In the genomic region with DNA sequence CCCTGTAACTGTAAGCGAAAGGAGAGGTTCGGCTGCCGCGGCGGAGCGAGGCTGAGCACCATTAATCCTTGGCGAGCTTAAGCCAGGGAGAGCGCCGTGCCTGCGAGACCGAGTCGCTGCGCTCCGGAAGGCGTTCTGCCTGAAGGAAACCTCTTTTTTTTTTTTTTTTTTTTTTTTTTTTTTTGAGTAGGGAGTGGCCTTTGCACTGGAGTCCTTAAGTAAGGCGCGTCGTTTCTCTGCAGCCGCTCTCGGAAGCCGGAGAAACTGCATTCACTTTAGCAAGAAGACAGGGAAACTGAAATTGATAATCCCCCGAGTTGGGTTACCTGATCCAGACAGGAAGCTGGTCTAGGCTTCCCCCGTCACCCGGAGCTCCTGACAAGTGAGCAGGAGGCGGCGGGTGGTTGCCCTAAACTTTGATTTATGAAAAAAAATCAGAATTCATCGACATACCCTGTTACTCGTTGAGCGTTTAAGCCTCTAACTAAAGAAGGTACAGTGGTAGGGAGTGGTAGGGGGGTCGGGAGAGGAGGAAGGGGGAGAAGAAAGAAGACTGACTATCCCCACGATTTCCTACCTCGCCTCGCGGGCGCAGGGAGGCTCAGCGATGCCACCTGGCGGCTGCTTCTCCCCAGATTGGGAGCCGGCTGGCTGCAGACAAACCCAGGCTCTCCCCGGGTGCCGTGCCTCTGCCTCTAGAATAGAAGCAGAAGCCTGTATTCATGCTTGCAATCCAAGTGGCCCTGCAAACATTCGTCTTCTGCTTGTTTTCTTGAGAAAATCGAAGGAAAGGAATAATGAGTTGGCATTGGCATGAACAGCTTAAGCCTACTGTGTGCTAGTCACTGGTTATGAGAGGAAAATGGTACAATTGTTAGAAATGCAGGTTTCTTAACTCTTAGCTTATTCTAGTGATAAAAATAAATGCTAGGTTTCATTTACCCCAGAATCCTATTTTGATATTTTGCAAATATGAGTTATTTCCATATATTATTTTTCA, we compare ENCODE assay signal across 1 cellular context.
TF ChIP-seq lines count a peak whose summit lies in the region.

No MANE protein-coding gene starts in this region.

TF ChIP-seq in HEK293, 187 proteins besides CTCF, POLR2A, EP300 and RAD21 (continued from another document):
- TF ChIP-seq ZNF639 (tag by site-specific recombination; IDR thresholded peaks at IDR 0.05) (peak; percentile 40; the same call in 1 of the 2 replicates), ZNF24 (tag by site-specific recombination; IDR thresholded peaks at IDR 0.05) (0 out of 2 replicates have a peak, but pooled peaks have one; percentile 21), ZNF398 (tag by site-specific recombination; IDR thresholded peaks at IDR 0.05) (peak; percentile 43; the same call in 1 of the 2 replicates), ZNF660 (tag by site-specific recombination; IDR thresholded peaks at IDR 0.05) (peak; percentile 92), ZNF341 (tag by site-specific recombination; IDR thresholded peaks at IDR 0.05; ENCODE audit: low read depth) (peak; percentile 77), ZFP37 (tag by site-specific recombination; IDR thresholded peaks at IDR 0.05) (0 out of 2 replicates have a peak, but pooled peaks have one; percentile 19), ZNF416 (tag by site-specific recombination; IDR thresholded peaks at IDR 0.05) (no peak), ZNF521 (tag by site-specific recombination; IDR thresholded peaks at IDR 0.05) (no peak), ZNF394 (tag by site-specific recombination; IDR thresholded peaks at IDR 0.05; ENCODE audit: borderline replicate concordance) (peak; percentile 61), ZNF791 (tag by site-specific recombination; IDR thresholded peaks at IDR 0.05) (no peak), PRDM1 (tag by site-specific recombination; IDR thresholded peaks at IDR 0.05) (peak; percentile 88; the same call in 1 of the 2 replicates), ZNF404 (tag by site-specific recombination; IDR thresholded peaks at IDR 0.05) (no peak), ZBTB48 (tag by site-specific recombination; IDR thresholded peaks at IDR 0.05) (0 out of 2 replicates have a peak, but pooled peaks have one; percentile 43), ZNF2 (tag by site-specific recombination; IDR thresholded peaks at IDR 0.05) (peak; percentile 29; the same call in 1 of the 2 replicates), PRDM10 (tag by site-specific recombination; IDR thresholded peaks at IDR 0.05) (peak; percentile 56), ZFP69B (tag by site-specific recombination; IDR thresholded peaks at IDR 0.05) (peak; percentile 54; the same call in 1 of the 2 replicates), OSR2 (tag by site-specific recombination; IDR thresholded peaks at IDR 0.05) (peak; percentile 46), TCF7L2 (IDR thresholded peaks at IDR 0.05; ENCODE audit: borderline replicate concordance, low read depth, low read length) (no peak), ZNF324 (tag by site-specific recombination; IDR thresholded peaks at IDR 0.05) (no peak), ZNF600 (tag by site-specific recombination; IDR thresholded peaks at IDR 0.05) (peak; percentile 78), ZNF362 (tag by site-specific recombination; IDR thresholded peaks at IDR 0.05) (peak; percentile 99), ZNF610 (tag by site-specific recombination; IDR thresholded peaks at IDR 0.05; ENCODE audit: borderline replicate concordance) (0 out of 2 replicates have a peak, but pooled peaks have one; percentile 52), YY1 (tag by site-specific recombination; IDR thresholded peaks at IDR 0.05) (no peak; the same call in 1 of the 2 replicates), SALL2 (tag by site-specific recombination; IDR thresholded peaks at IDR 0.05; ENCODE audit: borderline replicate concordance) (no peak), HOXC10 (CRISPR knock-in tag; IDR thresholded peaks at IDR 0.05) (0 out of 2 replicates have a peak, but pooled peaks have one; percentile 9)
- TF ChIP-seq, protein P1, sequence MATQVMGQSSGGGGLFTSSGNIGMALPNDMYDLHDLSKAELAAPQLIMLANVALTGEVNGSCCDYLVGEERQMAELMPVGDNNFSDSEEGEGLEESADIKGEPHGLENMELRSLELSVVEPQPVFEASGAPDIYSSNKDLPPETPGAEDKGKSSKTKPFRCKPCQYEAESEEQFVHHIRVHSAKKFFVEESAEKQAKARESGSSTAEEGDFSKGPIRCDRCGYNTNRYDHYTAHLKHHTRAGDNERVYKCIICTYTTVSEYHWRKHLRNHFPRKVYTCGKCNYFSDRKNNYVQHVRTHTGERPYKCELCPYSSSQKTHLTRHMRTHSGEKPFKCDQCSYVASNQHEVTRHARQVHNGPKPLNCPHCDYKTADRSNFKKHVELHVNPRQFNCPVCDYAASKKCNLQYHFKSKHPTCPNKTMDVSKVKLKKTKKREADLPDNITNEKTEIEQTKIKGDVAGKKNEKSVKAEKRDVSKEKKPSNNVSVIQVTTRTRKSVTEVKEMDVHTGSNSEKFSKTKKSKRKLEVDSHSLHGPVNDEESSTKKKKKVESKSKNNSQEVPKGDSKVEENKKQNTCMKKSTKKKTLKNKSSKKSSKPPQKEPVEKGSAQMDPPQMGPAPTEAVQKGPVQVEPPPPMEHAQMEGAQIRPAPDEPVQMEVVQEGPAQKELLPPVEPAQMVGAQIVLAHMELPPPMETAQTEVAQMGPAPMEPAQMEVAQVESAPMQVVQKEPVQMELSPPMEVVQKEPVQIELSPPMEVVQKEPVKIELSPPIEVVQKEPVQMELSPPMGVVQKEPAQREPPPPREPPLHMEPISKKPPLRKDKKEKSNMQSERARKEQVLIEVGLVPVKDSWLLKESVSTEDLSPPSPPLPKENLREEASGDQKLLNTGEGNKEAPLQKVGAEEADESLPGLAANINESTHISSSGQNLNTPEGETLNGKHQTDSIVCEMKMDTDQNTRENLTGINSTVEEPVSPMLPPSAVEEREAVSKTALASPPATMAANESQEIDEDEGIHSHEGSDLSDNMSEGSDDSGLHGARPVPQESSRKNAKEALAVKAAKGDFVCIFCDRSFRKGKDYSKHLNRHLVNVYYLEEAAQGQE (tag by site-specific recombination; IDR thresholded peaks at IDR 0.05), result 0 out of 2 replicates have a peak, but pooled peaks have one; percentile 0
- TF ChIP-seq, protein P2, sequence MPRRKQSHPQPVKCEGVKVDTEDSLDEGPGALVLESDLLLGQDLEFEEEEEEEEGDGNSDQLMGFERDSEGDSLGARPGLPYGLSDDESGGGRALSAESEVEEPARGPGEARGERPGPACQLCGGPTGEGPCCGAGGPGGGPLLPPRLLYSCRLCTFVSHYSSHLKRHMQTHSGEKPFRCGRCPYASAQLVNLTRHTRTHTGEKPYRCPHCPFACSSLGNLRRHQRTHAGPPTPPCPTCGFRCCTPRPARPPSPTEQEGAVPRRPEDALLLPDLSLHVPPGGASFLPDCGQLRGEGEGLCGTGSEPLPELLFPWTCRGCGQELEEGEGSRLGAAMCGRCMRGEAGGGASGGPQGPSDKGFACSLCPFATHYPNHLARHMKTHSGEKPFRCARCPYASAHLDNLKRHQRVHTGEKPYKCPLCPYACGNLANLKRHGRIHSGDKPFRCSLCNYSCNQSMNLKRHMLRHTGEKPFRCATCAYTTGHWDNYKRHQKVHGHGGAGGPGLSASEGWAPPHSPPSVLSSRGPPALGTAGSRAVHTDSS (tag by site-specific recombination; IDR thresholded peaks at IDR 0.05), result peak; percentile 28; the same call in 1 of the 2 replicates
- TF ChIP-seq, protein P3, sequence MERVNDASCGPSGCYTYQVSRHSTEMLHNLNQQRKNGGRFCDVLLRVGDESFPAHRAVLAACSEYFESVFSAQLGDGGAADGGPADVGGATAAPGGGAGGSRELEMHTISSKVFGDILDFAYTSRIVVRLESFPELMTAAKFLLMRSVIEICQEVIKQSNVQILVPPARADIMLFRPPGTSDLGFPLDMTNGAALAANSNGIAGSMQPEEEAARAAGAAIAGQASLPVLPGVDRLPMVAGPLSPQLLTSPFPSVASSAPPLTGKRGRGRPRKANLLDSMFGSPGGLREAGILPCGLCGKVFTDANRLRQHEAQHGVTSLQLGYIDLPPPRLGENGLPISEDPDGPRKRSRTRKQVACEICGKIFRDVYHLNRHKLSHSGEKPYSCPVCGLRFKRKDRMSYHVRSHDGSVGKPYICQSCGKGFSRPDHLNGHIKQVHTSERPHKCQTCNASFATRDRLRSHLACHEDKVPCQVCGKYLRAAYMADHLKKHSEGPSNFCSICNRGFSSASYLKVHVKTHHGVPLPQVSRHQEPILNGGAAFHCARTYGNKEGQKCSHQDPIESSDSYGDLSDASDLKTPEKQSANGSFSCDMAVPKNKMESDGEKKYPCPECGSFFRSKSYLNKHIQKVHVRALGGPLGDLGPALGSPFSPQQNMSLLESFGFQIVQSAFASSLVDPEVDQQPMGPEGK (tag by site-specific recombination; IDR thresholded peaks at IDR 0.05), result peak; percentile 71
- TF ChIP-seq, protein P4, sequence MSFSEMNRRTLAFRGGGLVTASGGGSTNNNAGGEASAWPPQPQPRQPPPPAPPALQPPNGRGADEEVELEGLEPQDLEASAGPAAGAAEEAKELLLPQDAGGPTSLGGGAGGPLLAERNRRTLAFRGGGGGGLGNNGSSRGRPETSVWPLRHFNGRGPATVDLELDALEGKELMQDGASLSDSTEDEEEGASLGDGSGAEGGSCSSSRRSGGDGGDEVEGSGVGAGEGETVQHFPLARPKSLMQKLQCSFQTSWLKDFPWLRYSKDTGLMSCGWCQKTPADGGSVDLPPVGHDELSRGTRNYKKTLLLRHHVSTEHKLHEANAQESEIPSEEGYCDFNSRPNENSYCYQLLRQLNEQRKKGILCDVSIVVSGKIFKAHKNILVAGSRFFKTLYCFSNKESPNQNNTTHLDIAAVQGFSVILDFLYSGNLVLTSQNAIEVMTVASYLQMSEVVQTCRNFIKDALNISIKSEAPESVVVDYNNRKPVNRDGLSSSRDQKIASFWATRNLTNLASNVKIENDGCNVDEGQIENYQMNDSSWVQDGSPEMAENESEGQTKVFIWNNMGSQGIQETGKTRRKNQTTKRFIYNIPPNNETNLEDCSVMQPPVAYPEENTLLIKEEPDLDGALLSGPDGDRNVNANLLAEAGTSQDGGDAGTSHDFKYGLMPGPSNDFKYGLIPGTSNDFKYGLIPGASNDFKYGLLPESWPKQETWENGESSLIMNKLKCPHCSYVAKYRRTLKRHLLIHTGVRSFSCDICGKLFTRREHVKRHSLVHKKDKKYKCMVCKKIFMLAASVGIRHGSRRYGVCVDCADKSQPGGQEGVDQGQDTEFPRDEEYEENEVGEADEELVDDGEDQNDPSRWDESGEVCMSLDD (tag by site-specific recombination; IDR thresholded peaks at IDR 0.05), result 0 out of 2 replicates have a peak, but pooled peaks have one; percentile 41
